14 cellular contexts compared by ENCODE assay signal in genomic region chr2:151032741-151033152, GRCh38.
A peak's percentile ranks its signal among the peaks of the same experiment; 100 is the strongest.
DNase-seq lines count a peak whose midpoint lies in the region; ATAC-seq and TF ChIP-seq lines count a peak whose summit lies in the region.
"Had no signal": no experiment of that assay in that cellular context is flagged by ENCODE, and none has a peak within 500 bp of the region (broad histone marks: within the 10 kb centered on the region; RNA-seq: fewer than 3 reads in every experiment).

No MANE protein-coding gene starts in this region.

- H3K36me3 ChIP-seq in brain microvascular endothelial cell (replicated peaks) (no peaks in the 10 kb centered on the region), colonic mucosa (no peaks in the 10 kb centered on the region)

- H3K27me3 ChIP-seq in brain microvascular endothelial cell (replicated peaks): no peaks in the 10 kb centered on the region
- H3K27me3 ChIP-seq in colonic mucosa: no peaks in the 10 kb centered on the region

- H3K4me1 ChIP-seq in colonic mucosa: no peaks in the 10 kb centered on the region

- DNase-seq in DMS 273 (lab: John Stamatoyannopoulos, UW; ENCODE audit: unreplicated experiment) (peak; percentile 85), M059J (ENCODE audit: low read depth) (peak; percentile 78), brain microvascular endothelial cell (peak; percentile 38), iris pigment epithelial cell (ENCODE audit: low read depth) (peak; percentile 88), colonic mucosa (no peak)
- DNase-seq: activated CD8-positive, alpha-beta memory T cell treated with anti-CD3 and anti-CD28 coated beads, Interleukin-2, amount 50 U/mL, for 4 hours; CD4-positive, alpha-beta T cell; immature natural killer cell; MV-4-11; NCI-H524 treated with DMSO at 0.1 percent for 48 hours; substantia nigra had no signal

- no peak for ATAC-seq in GM18520 (IDR thresholded peaks at IDR 0.05; ENCODE audit: unreplicated experiment)
- no peak for ATAC-seq in HG02884 (IDR thresholded peaks at IDR 0.05; ENCODE audit: unreplicated experiment)
- ATAC-seq in GM21529 (IDR thresholded peaks at IDR 0.05; ENCODE audit: unreplicated experiment): no peak

- TF ChIP-seq CTCF in brain microvascular endothelial cell (IDR thresholded peaks at IDR 0.05; ENCODE audit: low read depth, low read length, missing control alignments): no peak
- no peak for TF ChIP-seq CTCF in colonic mucosa (IDR thresholded peaks at IDR 0.05)

- H3K27ac ChIP-seq in brain microvascular endothelial cell: no peak overlapping the region
- H3K27ac ChIP-seq in colonic mucosa: no peak overlapping the region

- no peaks in the 10 kb centered on the region for H3K9me3 ChIP-seq in colonic mucosa

- H3K4me3 ChIP-seq in brain microvascular endothelial cell (ENCODE audit: low read depth, low read length) (no peak overlapping the region), colonic mucosa (no peak overlapping the region)

- H3K9ac ChIP-seq in colonic mucosa (ENCODE audit: low read depth in 2 of 2, low read length in 2 of 2): no peak overlapping the region

- in situ Hi-C loops in brain microvascular endothelial cell (cut with HindIII; ENCODE audit: low pct_ligation_motif_present, low sequenced_read_pairs): no loop called here

- intact Hi-C loops in colonic mucosa (cut with DNase I): no loop called here
